In genomic region chr15:82338053-82338452, GRCh38 we compare ENCODE assay signal across 1 cellular context. TPM values are rescaled to one million over a fixed set of nuclear protein-coding genes. Genes with fewer than 3 reads are reported as not detected.
"Had no signal": no experiment of that assay in that cellular context is flagged by ENCODE, and none has a peak within 500 bp of the region (broad histone marks: within the 10 kb centered on the region; RNA-seq: fewer than 3 reads in every experiment).

No MANE protein-coding gene starts in this region.

RNA-seq across cellular contexts. Expression of gene GOLGA6L10, which starts 11.2 kb away (rescaled TPM):
- total RNA-seq: HT-29 had no signal
